In genomic region chr2:27407798-27408491, GRCh38 we compare ENCODE assay signal across 6 cellular contexts. TPM values are rescaled to one million over a fixed set of nuclear protein-coding genes. Genes with fewer than 3 reads are reported as not detected.
DNase-seq lines count a peak whose midpoint lies in the region; ATAC-seq and TF ChIP-seq lines count a peak whose summit lies in the region.

No MANE protein-coding gene starts in this region.

- peaks cover 53% of the 10 kb centered on the region for H3K4me1 Mint-ChIP-seq in activated T-cell treated with anti-CD3 and anti-CD28 coated beads, Interleukin-2, amount 50 U/mL, for 72 hours (ENCODE audit: low read depth)
- peaks cover 42% of the 10 kb centered on the region for H3K4me1 Mint-ChIP-seq in stimulated activated naive CD8-positive, alpha-beta T cell treated with anti-CD3 and anti-CD28 coated beads, Interleukin-15, amount 100 ng/mL, for 72 hours

- H3K36me3 Mint-ChIP-seq in activated T-cell treated with anti-CD3 and anti-CD28 coated beads, Interleukin-2, amount 50 U/mL, for 72 hours (ENCODE audit: insufficient read depth in 2 of 2), result peaks cover 5 to 13% of the 10 kb centered on the region in 2 donors

- DNase-seq in activated T-cell treated with anti-CD3 and anti-CD28 coated beads, Interleukin-2, amount 50 U/mL, for 72 hours, result no peak
- DNase-seq in activated T-cell treated with anti-CD3 and anti-CD28 coated beads, Interleukin-2, amount 50 U/mL, for 48 hours, result no peak
- peak; percentile 67 for DNase-seq in OCI-M1 (lab: John Stamatoyannopoulos, UW)
- peak; percentile 74 for DNase-seq in fibroblast of pulmonary artery (ENCODE audit: low read depth)
- no peak for DNase-seq in stimulated activated naive CD8-positive, alpha-beta T cell treated with anti-CD3 and anti-CD28 coated beads, Interleukin-15, amount 100 ng/mL, for 72 hours
- no peak for DNase-seq in NCI-H187 treated with DMSO at 0.1 percent for 48 hours (lab: John Stamatoyannopoulos, UW)

- H3K4me3 Mint-ChIP-seq in activated T-cell treated with anti-CD3 and anti-CD28 coated beads, Interleukin-2, amount 50 U/mL, for 72 hours, result peak overlapping the region; percentile 90 to 98
- H3K4me3 Mint-ChIP-seq in stimulated activated naive CD8-positive, alpha-beta T cell treated with anti-CD3 and anti-CD28 coated beads, Interleukin-15, amount 100 ng/mL, for 72 hours, result peak overlapping the region; percentile 85 to 98

- H3K4me3 ChIP-seq in fibroblast of pulmonary artery (replicated peaks; ENCODE audit: low read depth, low read length), result peak overlapping the region; percentile 92

- peak overlapping the region; percentile 94 for H3K27ac Mint-ChIP-seq in activated T-cell treated with anti-CD3 and anti-CD28 coated beads, Interleukin-2, amount 50 U/mL, for 72 hours
- H3K27ac Mint-ChIP-seq in stimulated activated naive CD8-positive, alpha-beta T cell treated with anti-CD3 and anti-CD28 coated beads, Interleukin-15, amount 100 ng/mL, for 72 hours, result peak overlapping the region; percentile 38 to 74

- peaks cover 0 to 3% of the 10 kb centered on the region in 2 donors for H3K9me3 Mint-ChIP-seq in activated T-cell treated with anti-CD3 and anti-CD28 coated beads, Interleukin-2, amount 50 U/mL, for 72 hours
- H3K9me3 Mint-ChIP-seq in stimulated activated naive CD8-positive, alpha-beta T cell treated with anti-CD3 and anti-CD28 coated beads, Interleukin-15, amount 100 ng/mL, for 72 hours, result peaks cover 0 to 4% of the 10 kb centered on the region in 2 donors

- no peak for ATAC-seq in activated T-cell treated with anti-CD3 and anti-CD28 coated beads, Interleukin-2, amount 50 U/mL, for 72 hours (replicated peaks in 1 of 2)
- ATAC-seq in stimulated activated naive CD8-positive, alpha-beta T cell treated with anti-CD3 and anti-CD28 coated beads, Interleukin-15, amount 100 ng/mL, for 72 hours, result no peak

- H3K27me3 Mint-ChIP-seq in activated T-cell treated with anti-CD3 and anti-CD28 coated beads, Interleukin-2, amount 50 U/mL, for 72 hours (ENCODE audit: low read depth), result no peaks in the 10 kb centered on the region
- H3K27me3 Mint-ChIP-seq in stimulated activated naive CD8-positive, alpha-beta T cell treated with anti-CD3 and anti-CD28 coated beads, Interleukin-15, amount 100 ng/mL, for 72 hours, result peaks cover 7% of the 10 kb centered on the region

- peak; percentile 68 for TF ChIP-seq CTCF in fibroblast of pulmonary artery (IDR thresholded peaks at IDR 0.05; ENCODE audit: low read length, missing control alignments)

RNA-seq across cellular contexts. Expression of gene PPM1G, which starts 1.4 kb away (rescaled TPM):
- total RNA-seq in activated T-cell treated with anti-CD3 and anti-CD28 coated beads, Interleukin-2, amount 50 U/mL, for 72 hours, result 100 to 1,000 TPM; 122 to 132 TPM

RNA-seq across cellular contexts. Expression of gene NRBP1, which starts 20.5 kb away (rescaled TPM):
- total RNA-seq in activated T-cell treated with anti-CD3 and anti-CD28 coated beads, Interleukin-2, amount 50 U/mL, for 72 hours, result 10 to 100 TPM; 79.7 to 96.3 TPM

RNA-seq across cellular contexts. Expression of gene ZNF513, which starts 27.4 kb away (rescaled TPM):
- 10 to 100 TPM; 15.7 to 15.9 TPM for total RNA-seq in activated T-cell treated with anti-CD3 and anti-CD28 coated beads, Interleukin-2, amount 50 U/mL, for 72 hours

RNA-seq across cellular contexts. Expression of gene KRTCAP3, which starts 34.2 kb away (rescaled TPM):
- total RNA-seq in activated T-cell treated with anti-CD3 and anti-CD28 coated beads, Interleukin-2, amount 50 U/mL, for 72 hours, result 10 to 100 TPM; 13.4 to 14.6 TPM

RNA-seq across cellular contexts. Expression of gene SNX17, which starts 37.5 kb away (rescaled TPM):
- total RNA-seq in activated T-cell treated with anti-CD3 and anti-CD28 coated beads, Interleukin-2, amount 50 U/mL, for 72 hours, result 10 to 100 TPM; 66.1 to 70.7 TPM

Comparison
In these comparisons a context has a peak if more than half of its experiments do, and no peak if none do; other contexts are left out.
1. DNase-seq: peak in OCI-M1 (single experiment) and fibroblast of pulmonary artery (single experiment); none in activated T-cell treated with anti-CD3 and anti-CD28 coated beads, Interleukin-2, amount 50 U/mL, for 72 hours (0 of 2), activated T-cell treated with anti-CD3 and anti-CD28 coated beads, Interleukin-2, amount 50 U/mL, for 48 hours (0 of 2), stimulated activated naive CD8-positive, alpha-beta T cell treated with anti-CD3 and anti-CD28 coated beads, Interleukin-15, amount 100 ng/mL, for 72 hours (0 of 2) and NCI-H187 treated with DMSO at 0.1 percent for 48 hours (single experiment).